In the genomic region with DNA sequence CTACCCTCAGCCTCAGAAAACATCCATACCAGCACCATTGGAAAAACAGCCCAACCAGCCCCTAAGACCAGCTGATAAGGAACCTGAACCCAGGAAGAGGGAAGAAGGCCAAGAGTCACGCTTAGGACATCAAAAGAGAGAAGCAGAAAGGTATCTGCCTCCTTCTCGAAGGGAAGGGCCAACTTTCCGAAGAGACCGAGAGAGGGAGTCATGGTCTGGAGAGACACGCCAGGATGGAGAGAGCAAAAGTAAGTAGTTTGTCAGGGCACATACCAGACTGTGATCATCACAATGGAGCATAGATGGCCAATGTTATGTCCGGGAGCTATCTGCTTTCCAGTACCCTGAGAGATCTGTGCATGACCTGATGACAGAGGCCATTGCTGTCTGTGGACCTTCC, we compare ENCODE assay signal across 26 cellular contexts.
"Had no signal": no experiment of that assay in that cellular context is flagged by ENCODE, and none has a peak within 500 bp of the region (broad histone marks: within the 10 kb centered on the region; RNA-seq: fewer than 3 reads in every experiment).

No MANE protein-coding gene starts in this region.

- H3K36me3 ChIP-seq: uterus had no signal

- DNase-seq: dorsolateral prefrontal cortex; effector CD8-positive, alpha-beta T cell; endodermal cell; foreskin keratinocyte; heart left ventricle; left cardiac atrium; left lung; mesendoderm; midbrain; naive thymus-derived CD4-positive, alpha-beta T cell; psoas muscle; right cardiac atrium; sigmoid colon; stimulated activated CD4-positive, alpha-beta T cell treated with anti-CD3 and anti-CD28 coated beads, Interleukin-2, amount 100 ng/mL, for 24 hours; stimulated activated CD4-positive, alpha-beta T cell treated with anti-CD3 and anti-CD28 coated beads, Interleukin-4, amount 100 ng/mL, for 24 hours; stimulated activated naive CD4-positive, alpha-beta T cell treated with Interleukin-2 at 50 U/mL for 16 hours; upper lobe of right lung; uterus had no signal

- H3K4me1 ChIP-seq: esophagus muscularis mucosa, foreskin keratinocyte, gastroesophageal sphincter, heart left ventricle, left lung, neural progenitor cell, psoas muscle, sigmoid colon, tibial nerve, upper lobe of right lung, uterus had no signal

- H3K4me3 Mint-ChIP-seq: endodermal cell; naive thymus-derived CD4-positive, alpha-beta T cell; nephron; neural progenitor cell; stimulated activated effector memory CD8-positive, alpha-beta T cell treated with anti-CD3 and anti-CD28 coated beads, Interleukin-12 subunit alpha, Interleukin-12 subunit beta, amount 100 ng/mL, for 72 hours had no signal

- H3K27ac ChIP-seq: dorsolateral prefrontal cortex, esophagus muscularis mucosa, foreskin keratinocyte, gastroesophageal sphincter, heart left ventricle, hepatocyte, left lung, neural progenitor cell, psoas muscle, sigmoid colon, thoracic aorta, tibial nerve, upper lobe of right lung, uterus had no signal

- H3K4me2 ChIP-seq: hepatocyte, neural progenitor cell had no signal

- H3K4me1 Mint-ChIP-seq: naive thymus-derived CD4-positive, alpha-beta T cell; nephron; neural progenitor cell had no signal

- H3K9me3 Mint-ChIP-seq: naive thymus-derived CD4-positive, alpha-beta T cell; nephron; neural progenitor cell; stimulated activated effector memory CD8-positive, alpha-beta T cell treated with anti-CD3 and anti-CD28 coated beads, Interleukin-12 subunit alpha, Interleukin-12 subunit beta, amount 100 ng/mL, for 72 hours had no signal

- H3K9me3 ChIP-seq: esophagus muscularis mucosa, gastroesophageal sphincter, heart left ventricle, left lung, psoas muscle, sigmoid colon, thoracic aorta, tibial nerve, upper lobe of right lung, uterus had no signal

- H2AFZ ChIP-seq: hepatocyte, neural progenitor cell had no signal

- H3K27me3 Mint-ChIP-seq: naive thymus-derived CD4-positive, alpha-beta T cell had no signal

- H3K4me3 ChIP-seq: dorsolateral prefrontal cortex, esophagus muscularis mucosa, gastroesophageal sphincter, heart left ventricle, hepatocyte, left lung, neural progenitor cell, psoas muscle, sigmoid colon, thoracic aorta, tibial nerve, upper lobe of right lung, uterus had no signal

- H3K27me3 ChIP-seq: dorsolateral prefrontal cortex, esophagus muscularis mucosa, foreskin keratinocyte, gastroesophageal sphincter, heart left ventricle, hepatocyte, left lung, neural progenitor cell, sigmoid colon, tibial nerve, upper lobe of right lung, uterus had no signal

- ATAC-seq: foreskin keratinocyte; gastroesophageal sphincter; heart left ventricle; left cardiac atrium; left lung; naive thymus-derived CD4-positive, alpha-beta T cell; psoas muscle; right cardiac atrium; stimulated activated effector memory CD8-positive, alpha-beta T cell treated with anti-CD3 and anti-CD28 coated beads, Interleukin-12 subunit alpha, Interleukin-12 subunit beta, amount 100 ng/mL, for 72 hours; upper lobe of right lung had no signal

- H3K9ac ChIP-seq: neural progenitor cell had no signal

- H3K27ac Mint-ChIP-seq: endodermal cell; nephron; neural progenitor cell; stimulated activated effector memory CD8-positive, alpha-beta T cell treated with anti-CD3 and anti-CD28 coated beads, Interleukin-12 subunit alpha, Interleukin-12 subunit beta, amount 100 ng/mL, for 72 hours had no signal
